Comparison of ENCODE assay signal across 32 cellular contexts in the genomic region with DNA sequence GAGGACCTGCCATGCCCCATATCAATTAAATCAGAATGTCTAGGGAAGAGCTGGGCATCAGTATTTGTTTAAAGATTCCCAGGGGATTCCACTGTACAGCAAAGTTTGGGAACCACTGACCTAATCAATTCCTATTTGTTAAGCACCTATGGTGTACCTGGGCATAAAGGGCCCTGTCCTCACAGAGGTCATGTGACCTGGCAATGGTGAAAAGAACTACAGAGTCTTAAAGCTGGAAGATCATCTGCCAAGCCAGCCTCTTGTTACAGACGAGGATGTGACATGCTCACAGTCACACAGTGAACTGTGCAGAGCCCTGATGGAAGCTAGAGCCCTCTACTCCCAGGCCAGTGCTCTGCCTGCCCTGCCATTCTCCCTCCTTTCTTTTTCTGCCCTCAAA. TPM values are rescaled to one million over a fixed set of nuclear protein-coding genes. Genes with fewer than 3 reads are reported as not detected.
DNase-seq lines count a peak whose midpoint lies in the region; ATAC-seq and TF ChIP-seq lines count a peak whose summit lies in the region.
"Had no signal": no experiment of that assay in that cellular context is flagged by ENCODE, and none has a peak within 500 bp of the region (broad histone marks: within the 10 kb centered on the region; RNA-seq: fewer than 3 reads in every experiment).

No MANE protein-coding gene starts in this region.

- peaks cover 11% of the 10 kb centered on the region for H3K27me3 Mint-ChIP-seq in activated T-helper 2 cell treated with anti-CD3 and anti-CD28 coated beads, Interferon-gamma antibody, Interleukin-2, Interleukin-4, amounts not matched to agents 10 μg/mL and 5 μg/mL and 100 μg/mL, durations not matched to agents 14 hours and 24 hours and 36 hours (ENCODE audit: low read depth)
- H3K27me3 Mint-ChIP-seq: activated naive CD8-positive, alpha-beta T cell; CD4-positive, CD25-positive, alpha-beta regulatory T cell; stimulated activated naive CD8-positive, alpha-beta T cell treated with anti-CD3 and anti-CD28 coated beads, Interleukin-15, Interleukin-2, amounts not matched to agents 100 ng/mL and 50 ng/mL, for 24 hours had no signal

- H3K36me3 Mint-ChIP-seq in activated T-helper 2 cell treated with anti-CD3 and anti-CD28 coated beads, Interferon-gamma antibody, Interleukin-2, Interleukin-4, amounts not matched to agents 10 μg/mL and 5 μg/mL and 100 μg/mL, durations not matched to agents 14 hours and 24 hours and 36 hours (ENCODE audit: low read depth): no peaks in the 10 kb centered on the region
- H3K36me3 Mint-ChIP-seq: activated naive CD8-positive, alpha-beta T cell; CD4-positive, CD25-positive, alpha-beta regulatory T cell had no signal

- peaks cover 50% of the 10 kb centered on the region for H3K4me1 ChIP-seq in adipocyte (ENCODE audit: control insufficient read depth, insufficient read depth, low read length)
- H3K4me1 ChIP-seq in gastroesophageal sphincter: peaks cover 25 to 89% (median 42%) of the 10 kb centered on the region in 3 donors
- peaks cover 0 to 29% (median 15%) of the 10 kb centered on the region in 4 donors for H3K4me1 ChIP-seq in tibial nerve
- H3K4me1 ChIP-seq in Karpas-422 (ENCODE audit: low read length): no peaks in the 10 kb centered on the region
- H3K4me1 ChIP-seq: pancreas had no signal

- intact Hi-C loops in sciatic nerve (cut with DNase I): no loop called here
- intact Hi-C loops in activated T-helper 2 cell treated with anti-CD3 and anti-CD28 coated beads, Interferon-gamma antibody, Interleukin-2, Interleukin-4, amounts not matched to agents 10 μg/mL and 5 μg/mL and 100 μg/mL, durations not matched to agents 14 hours and 24 hours and 36 hours (cut with micrococcal nuclease): no loop called here

- no peaks in the 10 kb centered on the region for H3K9me2 ChIP-seq in Karpas-422 (replicated peaks; ENCODE audit: insufficient read depth, low read length)

- no peaks in the 10 kb centered on the region for H3K9me3 Mint-ChIP-seq in activated T-helper 2 cell treated with anti-CD3 and anti-CD28 coated beads, Interferon-gamma antibody, Interleukin-2, Interleukin-4, amounts not matched to agents 10 μg/mL and 5 μg/mL and 100 μg/mL, durations not matched to agents 14 hours and 24 hours and 36 hours
- H3K9me3 Mint-ChIP-seq: CD4-positive, CD25-positive, alpha-beta regulatory T cell; neural crest cell; stimulated activated naive CD8-positive, alpha-beta T cell treated with anti-CD3 and anti-CD28 coated beads, Interleukin-15, Interleukin-2, amounts not matched to agents 100 ng/mL and 50 ng/mL, for 24 hours had no signal

- TF ChIP-seq CTCF in gastroesophageal sphincter (IDR thresholded peaks at IDR 0.05): no peak
- TF ChIP-seq CTCF in tibial nerve (IDR thresholded peaks at IDR 0.05): no peak
- TF ChIP-seq CTCF in foreskin fibroblast (IDR thresholded peaks at IDR 0.05; ENCODE audit: low read depth, low read length): no peak

- TF ChIP-seq EP300 in gastroesophageal sphincter (IDR thresholded peaks at IDR 0.05) (no peak), tibial nerve (IDR thresholded peaks at IDR 0.05) (no peak)

- no peak for ATAC-seq in gastroesophageal sphincter
- ATAC-seq in sciatic nerve: peak; percentile 34
- ATAC-seq: HCT116, pancreas, PC-3, Right ventricle myocardium inferior had no signal

- no peaks in the 10 kb centered on the region for H3K79me2 ChIP-seq in Karpas-422 (ENCODE audit: low read length)

- no peak overlapping the region for H3K27ac Mint-ChIP-seq in activated T-helper 2 cell treated with anti-CD3 and anti-CD28 coated beads, Interferon-gamma antibody, Interleukin-2, Interleukin-4, amounts not matched to agents 10 μg/mL and 5 μg/mL and 100 μg/mL, durations not matched to agents 14 hours and 24 hours and 36 hours
- H3K27ac Mint-ChIP-seq: activated naive CD8-positive, alpha-beta T cell; CD4-positive, CD25-positive, alpha-beta regulatory T cell; stimulated activated naive CD8-positive, alpha-beta T cell treated with anti-CD3 and anti-CD28 coated beads, Interleukin-15, Interleukin-2, amounts not matched to agents 100 ng/mL and 50 ng/mL, for 24 hours had no signal

- TF ChIP-seq POLR2A in gastroesophageal sphincter (IDR thresholded peaks at IDR 0.05): no peak
- TF ChIP-seq POLR2A in tibial nerve (IDR thresholded peaks at IDR 0.05): no peak

- H3K27me3 ChIP-seq in adipocyte (replicated peaks; ENCODE audit: control insufficient read depth, insufficient read depth, low read length) (no peaks in the 10 kb centered on the region), gastroesophageal sphincter (no peaks in the 10 kb centered on the region), tibial nerve (no peaks in the 10 kb centered on the region), Karpas-422 (ENCODE audit: low read length) (no peaks in the 10 kb centered on the region)
- H3K27me3 ChIP-seq: gastrocnemius medialis, pancreas had no signal

- WGBS in gastroesophageal sphincter (ENCODE audit: low coverage in 1 of 2), 2 donors: 33% methylated on average over 1 of the region's 1 CpG
- 55 to 57% methylated on average over 1 of the region's 1 CpG for WGBS in tibial nerve, 2 donors

- peak overlapping the region; percentile 86 to 93 (median 91) for H3K27ac ChIP-seq in gastroesophageal sphincter
- peak overlapping the region in 3 of 4 donors; percentile 51 to 89 (median 88) for H3K27ac ChIP-seq in tibial nerve
- no peak overlapping the region for H3K27ac ChIP-seq in Karpas-422 (ENCODE audit: low read length)
- H3K27ac ChIP-seq: pancreas had no signal

- H3K9me3 ChIP-seq in adipocyte (ENCODE audit: control insufficient read depth, low read length): no peaks in the 10 kb centered on the region
- H3K9me3 ChIP-seq in gastroesophageal sphincter: no peaks in the 10 kb centered on the region
- no peaks in the 10 kb centered on the region for H3K9me3 ChIP-seq in tibial nerve
- no peaks in the 10 kb centered on the region for H3K9me3 ChIP-seq in Karpas-422 (ENCODE audit: low read length)
- H3K9me3 ChIP-seq: gastrocnemius medialis, pancreas had no signal

- no peak overlapping the region for H3K4me3 Mint-ChIP-seq in activated T-helper 2 cell treated with anti-CD3 and anti-CD28 coated beads, Interferon-gamma antibody, Interleukin-2, Interleukin-4, amounts not matched to agents 10 μg/mL and 5 μg/mL and 100 μg/mL, durations not matched to agents 14 hours and 24 hours and 36 hours (ENCODE audit: low read depth)
- H3K4me3 Mint-ChIP-seq: activated naive CD8-positive, alpha-beta T cell; CD4-positive, CD25-positive, alpha-beta regulatory T cell; neural crest cell; stimulated activated naive CD8-positive, alpha-beta T cell treated with anti-CD3 and anti-CD28 coated beads, Interleukin-15, Interleukin-2, amounts not matched to agents 100 ng/mL and 50 ng/mL, for 24 hours had no signal

- no peak overlapping the region for H3K4me2 ChIP-seq in Karpas-422 (ENCODE audit: low read depth, low read length, poor library complexity, severe bottlenecking)

- H3K9ac ChIP-seq in adipocyte (ENCODE audit: low read length) (peak overlapping the region; percentile 78), Karpas-422 (ENCODE audit: low read length) (no peak overlapping the region)

- no peaks in the 10 kb centered on the region for H3K4me1 Mint-ChIP-seq in activated T-helper 2 cell treated with anti-CD3 and anti-CD28 coated beads, Interferon-gamma antibody, Interleukin-2, Interleukin-4, amounts not matched to agents 10 μg/mL and 5 μg/mL and 100 μg/mL, durations not matched to agents 14 hours and 24 hours and 36 hours (ENCODE audit: low read depth)
- H3K4me1 Mint-ChIP-seq: CD4-positive, CD25-positive, alpha-beta regulatory T cell; neural crest cell had no signal

- H3K36me3 ChIP-seq in adipocyte (ENCODE audit: control insufficient read depth, insufficient read depth, low read length, severe bottlenecking): no peaks in the 10 kb centered on the region
- no peaks in the 10 kb centered on the region for H3K36me3 ChIP-seq in gastroesophageal sphincter
- no peaks in the 10 kb centered on the region for H3K36me3 ChIP-seq in tibial nerve
- H3K36me3 ChIP-seq in Karpas-422 (ENCODE audit: insufficient read depth, low read length): no peaks in the 10 kb centered on the region
- H3K36me3 ChIP-seq: gastrocnemius medialis, pancreas had no signal

- H2AFZ ChIP-seq in Karpas-422 (ENCODE audit: low read length): no peak overlapping the region

- no peaks in the 10 kb centered on the region for H4K20me1 ChIP-seq in Karpas-422 (ENCODE audit: insufficient read depth, low read depth, low read length)

- DNase-seq in adipocyte (ENCODE audit: low read depth) (no peak), sciatic nerve (ENCODE audit: low spot score) (no peak), tibial nerve (ENCODE audit: low spot score in 2 of 2) (no peak), foreskin fibroblast (no peak), NCI-H1105 treated with DMSO at 0.1 percent for 48 hours (lab: John Stamatoyannopoulos, UW) (no peak), Karpas-422 (no peak)
- DNase-seq in activated T-helper 2 cell treated with anti-CD3 and anti-CD28 coated beads, Interferon-gamma antibody, Interleukin-2, Interleukin-4, amounts not matched to agents 10 μg/mL and 5 μg/mL and 100 μg/mL, durations not matched to agents 14 hours and 24 hours and 36 hours (ENCODE audit: low spot score): no peak
- DNase-seq: activated CD8-positive, alpha-beta memory T cell treated with anti-CD3 and anti-CD28 coated beads for 24 hours; activated effector memory CD4-positive, alpha-beta T cell treated with Interleukin-2 at 50 U/mL for 16 hours; activated T-cell treated with anti-CD3 and anti-CD28 coated beads for 4 hours; anterior cingulate cortex; CD4-positive, CD25-positive, alpha-beta regulatory T cell; cortex of kidney; gastrocnemius medialis; Kasumi-1; NCI-H1436; NCI-H226; NCI-H526 treated with DMSO at 0.1 percent for 48 hours; NK-92 treated with Interleukin-12 subunit alpha and Interleukin-12 subunit beta, amount 100 ng/mL, for 24 hours; pancreas; PC-3; retina; stimulated activated CD8-positive, alpha-beta memory T cell treated with anti-CD3 and anti-CD28 coated beads, Interleukin-4, amount 100 ng/mL, for 48 hours; T-helper 2 cell had no signal

- peak overlapping the region; percentile 6 for H3K4me3 ChIP-seq in adipocyte (ENCODE audit: low read length)
- H3K4me3 ChIP-seq in gastroesophageal sphincter: no peak overlapping the region
- H3K4me3 ChIP-seq in tibial nerve: no peak overlapping the region
- no peak overlapping the region for H3K4me3 ChIP-seq in foreskin fibroblast (ENCODE audit: low read depth in 1 of 2, low read length in 2 of 2)
- H3K4me3 ChIP-seq in Karpas-422 (ENCODE audit: low read length): no peak overlapping the region
- H3K4me3 ChIP-seq: gastrocnemius medialis, pancreas had no signal

RNA-seq across cellular contexts. Expression of a gene that starts 23.3 kb away (rescaled TPM):
- total RNA-seq in gastroesophageal sphincter (under 1 TPM in 1 of 4 donors, not detected in 3; 0.15 TPM), sciatic nerve (0.40 TPM), tibial nerve (1 to 10 TPM in 1 of 4 donors, under 1 TPM in 2, not detected in 1; 0.42 to 1.1 (median 0.60) TPM)
- total RNA-seq in activated T-helper 2 cell treated with anti-CD3 and anti-CD28 coated beads, Interferon-gamma antibody, Interleukin-2, Interleukin-4, amounts not matched to agents 10 μg/mL and 5 μg/mL and 100 μg/mL, durations not matched to agents 14 hours and 24 hours and 36 hours: 0.09 TPM in 2 replicates
- total RNA-seq in Karpas-422 (2014; rRNA removed; shearing (Covaris generic); ENCODE audit: low replicate concordance): 0.37 and 0.51 TPM in 2 replicates
- total RNA-seq: lung microvascular endothelial cell, mucosa of gallbladder, neural crest cell, PC-3, Right ventricle myocardium inferior had no signal
